Comparison of ENCODE assay signal across 13 cellular contexts in genomic region chr9:20208951-20209350, GRCh38.
DNase-seq lines count a peak whose midpoint lies in the region; ATAC-seq and TF ChIP-seq lines count a peak whose summit lies in the region.
"Had no signal": no experiment of that assay in that cellular context is flagged by ENCODE, and none has a peak within 500 bp of the region (broad histone marks: within the 10 kb centered on the region; RNA-seq: fewer than 3 reads in every experiment).

No MANE protein-coding gene starts in this region.

- H3K27ac Mint-ChIP-seq in activated T-helper 2 cell treated with anti-CD3 and anti-CD28 coated beads, Interferon-gamma antibody, Interleukin-2, Interleukin-4, amounts not matched to agents 10 μg/mL and 5 μg/mL and 100 μg/mL, durations not matched to agents 14 hours and 24 hours and 36 hours: peak overlapping the region; percentile 84
- H3K27ac Mint-ChIP-seq in natural killer cell: peak overlapping the region; percentile 47 to 73
- H3K27ac Mint-ChIP-seq in endodermal cell: no peak overlapping the region
- H3K27ac Mint-ChIP-seq: dendritic cell treated with granulocyte-macrophage colony-stimulating factor and Interleukin-4, amounts not matched to agents 40 ng/mL and 50 ng/mL, for 4 days; IgD-negative memory B cell had no signal

- no peaks in the 10 kb centered on the region for H3K36me3 Mint-ChIP-seq in activated T-helper 2 cell treated with anti-CD3 and anti-CD28 coated beads, Interferon-gamma antibody, Interleukin-2, Interleukin-4, amounts not matched to agents 10 μg/mL and 5 μg/mL and 100 μg/mL, durations not matched to agents 14 hours and 24 hours and 36 hours (ENCODE audit: low read depth)
- H3K36me3 Mint-ChIP-seq in natural killer cell (no peaks in the 10 kb centered on the region), endodermal cell (ENCODE audit: low read depth) (no peaks in the 10 kb centered on the region)

- ATAC-seq in GM19463 (IDR thresholded peaks at IDR 0.05; ENCODE audit: unreplicated experiment) (peak; percentile 50), natural killer cell (no peak)

- intact Hi-C loops in activated T-helper 2 cell treated with anti-CD3 and anti-CD28 coated beads, Interferon-gamma antibody, Interleukin-2, Interleukin-4, amounts not matched to agents 10 μg/mL and 5 μg/mL and 100 μg/mL, durations not matched to agents 14 hours and 24 hours and 36 hours (cut with micrococcal nuclease): loop anchor here (1.0 to 10.0 kb wide), 14 partner anchors 34 to 906 kb away; partner anchors contain the start of genes FOCAD, HACD4 and MLLT3
- intact Hi-C loops in natural killer cell (cut with micrococcal nuclease): no loop called here
- intact Hi-C loops in posterior cingulate gyrus (cut with DNase I): no loop called here

- H3K4me1 ChIP-seq in endodermal cell (ENCODE audit: control insufficient read depth, insufficient read depth, low read length): no peaks in the 10 kb centered on the region
- H3K4me1 ChIP-seq: ascending aorta, SJCRH30 had no signal

- H3K4me1 Mint-ChIP-seq in activated T-helper 2 cell treated with anti-CD3 and anti-CD28 coated beads, Interferon-gamma antibody, Interleukin-2, Interleukin-4, amounts not matched to agents 10 μg/mL and 5 μg/mL and 100 μg/mL, durations not matched to agents 14 hours and 24 hours and 36 hours (ENCODE audit: low read depth): peaks cover 31% of the 10 kb centered on the region
- peaks cover 31 to 32% of the 10 kb centered on the region in 2 donors for H3K4me1 Mint-ChIP-seq in natural killer cell
- no peaks in the 10 kb centered on the region for H3K4me1 Mint-ChIP-seq in endodermal cell
- H3K4me1 Mint-ChIP-seq: IgD-negative memory B cell had no signal

- H3K27me3 ChIP-seq in endodermal cell (ENCODE audit: control insufficient read depth, insufficient read depth, low read length, poor library complexity, severe bottlenecking): no peaks in the 10 kb centered on the region
- H3K27me3 ChIP-seq: ascending aorta, SJCRH30 had no signal

- H3K9me3 ChIP-seq in endodermal cell (ENCODE audit: control insufficient read depth, low read length): no peaks in the 10 kb centered on the region
- H3K9me3 ChIP-seq: ascending aorta, SJCRH30 had no signal

- WGBS in endodermal cell (ENCODE audit: insufficient coverage in 1 of 2, insufficient read length in 1 of 2), 2 experiments: 100% methylated on average over 1 of the region's 1 CpG; no CpG with 5 or more reads in 1 of the 2 experiments

- no peak overlapping the region for H3K4me3 ChIP-seq in endodermal cell (ENCODE audit: low read length)
- H3K4me3 ChIP-seq: ascending aorta, SJCRH30 had no signal

- H3K36me3 ChIP-seq in endodermal cell (ENCODE audit: control insufficient read depth, insufficient read depth, low read length): no peaks in the 10 kb centered on the region
- H3K36me3 ChIP-seq: ascending aorta, SJCRH30 had no signal

- H3K9me3 Mint-ChIP-seq in activated T-helper 2 cell treated with anti-CD3 and anti-CD28 coated beads, Interferon-gamma antibody, Interleukin-2, Interleukin-4, amounts not matched to agents 10 μg/mL and 5 μg/mL and 100 μg/mL, durations not matched to agents 14 hours and 24 hours and 36 hours: no peaks in the 10 kb centered on the region
- no peaks in the 10 kb centered on the region for H3K9me3 Mint-ChIP-seq in natural killer cell
- H3K9me3 Mint-ChIP-seq in endodermal cell: no peaks in the 10 kb centered on the region
- H3K9me3 Mint-ChIP-seq: dendritic cell treated with granulocyte-macrophage colony-stimulating factor and Interleukin-4, amounts not matched to agents 40 ng/mL and 50 ng/mL, for 4 days; IgD-negative memory B cell had no signal

- peak overlapping the region; percentile 26 for H3K4me3 Mint-ChIP-seq in activated T-helper 2 cell treated with anti-CD3 and anti-CD28 coated beads, Interferon-gamma antibody, Interleukin-2, Interleukin-4, amounts not matched to agents 10 μg/mL and 5 μg/mL and 100 μg/mL, durations not matched to agents 14 hours and 24 hours and 36 hours (ENCODE audit: low read depth)
- H3K4me3 Mint-ChIP-seq in natural killer cell: peak overlapping the region; percentile 69
- H3K4me3 Mint-ChIP-seq in endodermal cell: no peak overlapping the region
- H3K4me3 Mint-ChIP-seq: dendritic cell treated with granulocyte-macrophage colony-stimulating factor and Interleukin-4, amounts not matched to agents 40 ng/mL and 50 ng/mL, for 4 days had no signal

- no peak overlapping the region for H3K9ac ChIP-seq in endodermal cell (ENCODE audit: extremely low read depth, low read length, poor library complexity, severe bottlenecking)

- H3K27me3 Mint-ChIP-seq in activated T-helper 2 cell treated with anti-CD3 and anti-CD28 coated beads, Interferon-gamma antibody, Interleukin-2, Interleukin-4, amounts not matched to agents 10 μg/mL and 5 μg/mL and 100 μg/mL, durations not matched to agents 14 hours and 24 hours and 36 hours (ENCODE audit: low read depth): no peaks in the 10 kb centered on the region
- H3K27me3 Mint-ChIP-seq in natural killer cell (ENCODE audit: low read depth in 2 of 2): no peaks in the 10 kb centered on the region
- H3K27me3 Mint-ChIP-seq in endodermal cell (ENCODE audit: insufficient read depth): peaks cover 2% of the 10 kb centered on the region
- H3K27me3 Mint-ChIP-seq: dendritic cell treated with granulocyte-macrophage colony-stimulating factor and Interleukin-4, amounts not matched to agents 40 ng/mL and 50 ng/mL, for 4 days had no signal

- no peak for TF ChIP-seq CTCF in natural killer cell (IDR thresholded peaks at IDR 0.05)
- TF ChIP-seq CTCF in endodermal cell (conservative IDR thresholded peaks at IDR 0.05): no peak

- no peak overlapping the region for H3K27ac ChIP-seq in endodermal cell (ENCODE audit: low read depth, low read length)
- H3K27ac ChIP-seq: ascending aorta, SJCRH30 had no signal

- peak; percentile 5 for DNase-seq in activated CD4-positive, alpha-beta T cell treated with anti-CD3 and anti-CD28 coated beads for 48 hours
- no peak for DNase-seq in activated CD4-positive, alpha-beta T cell treated with anti-CD3 and anti-CD28 coated beads for 4 hours
- no peak for DNase-seq in activated T-helper 2 cell treated with anti-CD3 and anti-CD28 coated beads, Interferon-gamma antibody, Interleukin-2, Interleukin-4, amounts not matched to agents 10 μg/mL and 5 μg/mL and 100 μg/mL, durations not matched to agents 14 hours and 24 hours and 36 hours (ENCODE audit: low spot score)
- no peak for DNase-seq in natural killer cell
- no peak for DNase-seq in effector CD8-positive, alpha-beta T cell (lab: John Stamatoyannopoulos, UW)
- no peak for DNase-seq in posterior cingulate gyrus
- no peak for DNase-seq in endodermal cell
- DNase-seq: NCI-H2171, SJCRH30 had no signal
